18 cellular contexts compared by ENCODE assay signal in the genomic region with DNA sequence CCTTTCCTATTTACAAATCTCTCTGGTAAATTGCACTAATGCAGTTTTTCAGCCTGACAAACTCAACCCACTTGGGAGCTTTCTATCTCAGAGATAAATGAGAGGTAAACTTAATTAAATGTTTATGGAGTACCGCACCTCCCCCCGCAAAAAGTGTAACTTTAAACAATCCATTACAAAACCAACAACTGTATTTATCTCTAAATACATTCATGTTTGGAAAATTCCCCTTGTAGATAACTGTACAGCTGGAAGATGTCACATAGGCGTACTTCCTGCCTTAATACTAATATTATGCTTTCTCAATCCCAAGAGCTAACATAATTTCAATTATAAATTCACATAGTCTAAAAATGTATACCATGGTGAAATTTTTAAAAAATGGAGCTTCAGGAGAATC.
DNase-seq lines count a peak whose midpoint lies in the region; ATAC-seq, FAIRE-seq and TF ChIP-seq lines count a peak whose summit lies in the region.
"Had no signal": no experiment of that assay in that cellular context is flagged by ENCODE, and none has a peak within 500 bp of the region (broad histone marks: within the 10 kb centered on the region; RNA-seq: fewer than 3 reads in every experiment).

No MANE protein-coding gene starts in this region.

- no peaks in the 10 kb centered on the region for H4K20me1 ChIP-seq in hepatocyte (ENCODE audit: insufficient read depth, poor library complexity, severe bottlenecking)
- H4K20me1 ChIP-seq: BLaER1 had no signal

- H3K36me3 Mint-ChIP-seq in nephron (ENCODE audit: low read depth): peaks cover 12% of the 10 kb centered on the region
- H3K36me3 Mint-ChIP-seq: CD14-positive monocyte; CD4-positive, alpha-beta memory T cell had no signal

- no peaks in the 10 kb centered on the region for H3K27me3 Mint-ChIP-seq in nephron (ENCODE audit: low read depth)

- no peaks in the 10 kb centered on the region for H3K27me3 ChIP-seq in A673 (replicated peaks; ENCODE audit: insufficient read depth, low read depth, low read length, poor library complexity)
- H3K27me3 ChIP-seq in hepatocyte: no peaks in the 10 kb centered on the region
- H3K27me3 ChIP-seq: BLaER1 had no signal

- 65% methylated on average over 3 of the region's 3 CpGs for WGBS in hepatocyte (ENCODE audit: low lambda C conversion rate, missing lambda C conversion rate)

- DNase-seq in A673 (ENCODE audit: low spot score): no peak
- peak; percentile 52 for DNase-seq in amniotic epithelial cell (ENCODE audit: low read depth)
- DNase-seq in hepatocyte (ENCODE audit: low spot score): no peak
- no peak for DNase-seq in urothelium cell line (ENCODE audit: low spot score)
- no peak for DNase-seq in coronary artery (ENCODE audit: low spot score)
- no peak for DNase-seq in NCI-H2227 treated with DMSO at 0.1 percent for 48 hours (lab: John Stamatoyannopoulos, UW)
- DNase-seq: CD4-positive, alpha-beta memory T cell; DMS79 treated with DMSO at 0.1 percent for 48 hours; GF-D8 had no signal

- no peaks in the 10 kb centered on the region for H3K36me3 ChIP-seq in A673 (ENCODE audit: insufficient read depth, low read length, poor library complexity, severe bottlenecking)
- H3K36me3 ChIP-seq in hepatocyte (replicated peaks; ENCODE audit: insufficient read depth, low read depth): no peaks in the 10 kb centered on the region
- H3K36me3 ChIP-seq: BLaER1, HAP-1 had no signal

- no TSS peak for BruUV-seq in A673 (replicated peaks; lab: Mats Ljungman, UMichigan)

- TF ChIP-seq CTCF in A673 (conservative IDR thresholded peaks at IDR 0.05; ENCODE audit: low read depth, low read length) (no peak), hepatocyte (IDR thresholded peaks at IDR 0.05; ENCODE audit: poor library complexity) (no peak), nephron (IDR thresholded peaks at IDR 0.05; ENCODE audit: unreplicated experiment in 3 of 3) (no peak), coronary artery (IDR thresholded peaks at IDR 0.05) (no peak)

- H3K4me1 ChIP-seq in A673 (ENCODE audit: insufficient read depth, low read length, poor library complexity, severe bottlenecking): peaks cover 97% of the 10 kb centered on the region
- H3K4me1 ChIP-seq in hepatocyte (ENCODE audit: insufficient read depth): peaks cover 15% of the 10 kb centered on the region
- H3K4me1 ChIP-seq: A549, HAP-1 had no signal

- CTCF ChIA-PET in A673 (lab: Charles Lee): no interaction called here

- H3K27ac ChIP-seq in A673 (ENCODE audit: low read depth, low read length, poor library complexity, severe bottlenecking) (peak overlapping the region; percentile 63), hepatocyte (peak overlapping the region; percentile 77), coronary artery (no peak overlapping the region)
- H3K27ac ChIP-seq: 22Rv1, A549, BLaER1 had no signal

- peaks cover 60% of the 10 kb centered on the region for H3K4me1 Mint-ChIP-seq in nephron
- H3K4me1 Mint-ChIP-seq: CD14-positive monocyte; CD4-positive, alpha-beta memory T cell had no signal

- intact Hi-C loops in A673 (cut with micrococcal nuclease; ENCODE audit: unreplicated experiment): loop anchor here (10.0 kb wide), 1 partner anchor 212 kb away; a partner anchor contains a TSS

- no peak for ATAC-seq in HG03521 (IDR thresholded peaks at IDR 0.05; ENCODE audit: unreplicated experiment)
- ATAC-seq: A549, HepG2 had no signal

- POLR2A ChIA-PET in A673 (lab: Charles Lee; ENCODE audit: low non-redundant PET): no interaction called here

- no peaks in the 10 kb centered on the region for H3K9me3 ChIP-seq in A673 (ENCODE audit: low read depth, low read length, poor library complexity, severe bottlenecking)
- no peaks in the 10 kb centered on the region for H3K9me3 ChIP-seq in hepatocyte (ENCODE audit: low read depth)
- H3K9me3 ChIP-seq: A549, BLaER1, HAP-1 had no signal

- no peaks in the 10 kb centered on the region for H3K79me2 ChIP-seq in hepatocyte

- H3K4me2 ChIP-seq in hepatocyte: peak overlapping the region; percentile 5
- H3K4me2 ChIP-seq: A549, BLaER1 had no signal

- no peaks in the 10 kb centered on the region for H3K9me3 Mint-ChIP-seq in nephron
- H3K9me3 Mint-ChIP-seq: CD4-positive, alpha-beta memory T cell had no signal

- H2AFZ ChIP-seq in hepatocyte: no peak overlapping the region

- H3K27ac Mint-ChIP-seq in nephron: peak overlapping the region; percentile 88 to 91 (median 89)
- H3K27ac Mint-ChIP-seq: CD4-positive, alpha-beta memory T cell had no signal

- H3K4me3 ChIP-seq in A673 (ENCODE audit: low read depth, low read length, poor library complexity, severe bottlenecking): no peak overlapping the region
- no peak overlapping the region for H3K4me3 ChIP-seq in hepatocyte
- no peak overlapping the region for H3K4me3 ChIP-seq in coronary artery
- H3K4me3 ChIP-seq: A549, BLaER1, HAP-1 had no signal

- FAIRE-seq in urothelium cell line (lab: Jason Lieb, UNC): no peak
- FAIRE-seq: A549, H1, HepG2 had no signal

- no peak overlapping the region for H3K4me3 Mint-ChIP-seq in nephron
- H3K4me3 Mint-ChIP-seq: CD14-positive monocyte; CD4-positive, alpha-beta memory T cell had no signal

- no peaks in the 10 kb centered on the region for H3K9me2 ChIP-seq in hepatocyte (replicated peaks; ENCODE audit: insufficient read depth)

Comparison
In these comparisons a context has a peak if more than half of its experiments do, and no peak if none do; other contexts are left out.
1. H3K27ac ChIP-seq: peak in A673 (single experiment) and hepatocyte (single experiment); none in coronary artery (0 of 2).